ENCODE assay signal across 20 cellular contexts in genomic region chr4:182277402-182277801, GRCh38. TPM values are rescaled to one million over a fixed set of nuclear protein-coding genes. Genes with fewer than 3 reads are reported as not detected.
"Had no signal": no experiment of that assay in that cellular context is flagged by ENCODE, and none has a peak within 500 bp of the region (broad histone marks: within the 10 kb centered on the region; RNA-seq: fewer than 3 reads in every experiment).

No MANE protein-coding gene starts in this region.

- H3K36me3 ChIP-seq: spleen, upper lobe of right lung had no signal

- H3K4me1 ChIP-seq: spleen, upper lobe of right lung had no signal

- H3K4me3 ChIP-seq: spleen, upper lobe of right lung had no signal

- H3K27me3 ChIP-seq: spleen, upper lobe of right lung had no signal

- FAIRE-seq: bronchial epithelial cell had no signal

- ATAC-seq: activated CD8-positive, alpha-beta T cell treated with anti-CD3 and anti-CD28 coated beads for 36 hours; left ventricle myocardium superior; sciatic nerve; upper lobe of right lung had no signal

- H3K9me3 ChIP-seq: spleen, upper lobe of right lung had no signal

- DNase-seq: activated CD4-positive, alpha-beta T cell treated with anti-CD3 and anti-CD28 coated beads for 48 hours; activated CD4-positive, CD25-positive, alpha-beta regulatory T cell; activated CD8-positive, alpha-beta T cell treated with anti-CD3 and anti-CD28 coated beads for 36 hours; activated naive CD4-positive, alpha-beta T cell treated with Interleukin-2 at 50 U/mL for 16 hours; activated naive CD8-positive, alpha-beta T cell treated with anti-CD3 and anti-CD28 coated beads, Interleukin-2, amount 10 ng/mL, durations not matched to agents 7 days and 5 days; activated T-cell treated with anti-CD3 and anti-CD28 coated beads, Interleukin-2, amount 50 U/mL, for 1 hour; anterior cingulate cortex; dermis blood vessel endothelial cell; foreskin melanocyte; glutamatergic neuron; left ventricle myocardium superior; nephron progenitor cell; nucleus accumbens; spleen; stimulated activated CD8-positive, alpha-beta memory T cell treated with anti-CD3 and anti-CD28 coated beads, Interleukin-4, amount 100 ng/mL, for 48 hours; stimulated activated naive CD4-positive, alpha-beta T cell; T-helper 9 cell; upper lobe of right lung had no signal

RNA-seq across cellular contexts. Expression of gene TENM3, which starts 34.2 kb away (rescaled TPM):
- total RNA-seq: activated CD8-positive, alpha-beta T cell treated with anti-CD3 and anti-CD28 coated beads for 36 hours; activated naive CD8-positive, alpha-beta T cell treated with anti-CD3 and anti-CD28 coated beads, Interleukin-2, amount 10 ng/mL, durations not matched to agents 7 days and 5 days had no signal
